Comparison of ENCODE assay signal across 10 cellular contexts in genomic region chr1:153789478-153790148, GRCh38. TPM values are rescaled to one million over a fixed set of nuclear protein-coding genes. Genes with fewer than 3 reads are reported as not detected.
DNase-seq lines count a peak whose midpoint lies in the region; ATAC-seq and TF ChIP-seq lines count a peak whose summit lies in the region.
"Had no signal": no experiment of that assay in that cellular context is flagged by ENCODE, and none has a peak within 500 bp of the region (broad histone marks: within the 10 kb centered on the region; RNA-seq: fewer than 3 reads in every experiment).

No MANE protein-coding gene starts in this region.

- TF ChIP-seq POLR2A in right lobe of liver (IDR thresholded peaks at IDR 0.05) = no peak

- H3K27me3 ChIP-seq in right lobe of liver (no peaks in the 10 kb centered on the region), thymus (ENCODE audit: control insufficient read depth, insufficient read depth) (no peaks in the 10 kb centered on the region), MG63 (no peaks in the 10 kb centered on the region)

- H3K9me3 ChIP-seq in right lobe of liver = no peaks in the 10 kb centered on the region
- H3K9me3 ChIP-seq in thymus (ENCODE audit: control insufficient read depth) = no peaks in the 10 kb centered on the region
- H3K9me3 ChIP-seq in MG63 = no peaks in the 10 kb centered on the region; the same call in 1 of the 2 replicates

- no peak for ATAC-seq in activated naive CD8-positive, alpha-beta T cell treated with anti-CD3 and anti-CD28 coated beads, Interleukin-2, amount 50 U/mL, for 24 hours
- ATAC-seq in right lobe of liver (peak; percentile 88 to 95 (median 94)), HG02763 (IDR thresholded peaks at IDR 0.05; ENCODE audit: unreplicated experiment) (no peak)

- POLR2A ChIA-PET in activated CD4-positive, alpha-beta T cell treated with anti-CD3 and anti-CD28 coated beads, Interleukin-2, amount 10 ng/mL, durations not matched to agents 7 days and 5 days (lab: Charles Lee) = interaction anchor here (0.5 kb wide), 1 partner anchor 169 kb away, joined by 3 read pairs; the partner anchor contains the start of gene CRTC2

- CTCF ChIA-PET in activated CD4-positive, alpha-beta T cell treated with anti-CD3 and anti-CD28 coated beads, Interleukin-2, amount 10 ng/mL, durations not matched to agents 7 days and 5 days (lab: Charles Lee) = interaction anchor here (1.1 to 1.2 kb wide), 2 partner anchors 14 kb away, joined by 3 to 4 read pairs; partner anchors contain the start of gene SLC27A3

- H3K27me3 Mint-ChIP-seq in activated CD4-positive, alpha-beta T cell treated with anti-CD3 and anti-CD28 coated beads, Interleukin-2, amount 10 ng/mL, durations not matched to agents 7 days and 5 days = peaks cover 16% of the 10 kb centered on the region
- H3K27me3 Mint-ChIP-seq in activated naive CD8-positive, alpha-beta T cell treated with anti-CD3 and anti-CD28 coated beads, Interleukin-2, amount 50 U/mL, for 24 hours = peaks cover 3% of the 10 kb centered on the region

- WGBS in right lobe of liver (ENCODE audit: insufficient coverage, low coverage, low lambda C conversion rate, missing lambda C conversion rate) = 25% methylated on average over 17 of the region's 25 CpGs
- WGBS in thymus = 47% methylated on average over 25 of the region's 25 CpGs

- TF ChIP-seq CTCF in right lobe of liver (IDR thresholded peaks at IDR 0.05) = peak in 2 of 4 donors; percentile 17 to 24

- H3K27ac ChIP-seq in right lobe of liver = peak overlapping the region; percentile 34 to 62 (median 55)
- H3K27ac ChIP-seq in thymus (ENCODE audit: low read depth) = peak overlapping the region; percentile 80

- intact Hi-C loops in right lobe of liver (cut with DNase I) = loop anchor here in 1 of 2 donors (10.0 kb wide), 1 partner anchor 135 kb away; the partner anchor contains the start of gene GATAD2B

- H3K36me3 Mint-ChIP-seq in activated CD4-positive, alpha-beta T cell treated with anti-CD3 and anti-CD28 coated beads, Interleukin-2, amount 10 ng/mL, durations not matched to agents 7 days and 5 days (ENCODE audit: low read depth) = no peaks in the 10 kb centered on the region
- no peaks in the 10 kb centered on the region for H3K36me3 Mint-ChIP-seq in activated naive CD8-positive, alpha-beta T cell treated with anti-CD3 and anti-CD28 coated beads, Interleukin-2, amount 50 U/mL, for 24 hours (ENCODE audit: low read depth)

- H3K4me1 Mint-ChIP-seq in activated CD4-positive, alpha-beta T cell treated with anti-CD3 and anti-CD28 coated beads, Interleukin-2, amount 10 ng/mL, durations not matched to agents 7 days and 5 days = peaks cover 43% of the 10 kb centered on the region
- H3K4me1 Mint-ChIP-seq in activated naive CD8-positive, alpha-beta T cell treated with anti-CD3 and anti-CD28 coated beads, Interleukin-2, amount 50 U/mL, for 24 hours = peaks cover 41% of the 10 kb centered on the region

- DNase-seq in activated CD4-positive, alpha-beta T cell treated with anti-CD3 and anti-CD28 coated beads, Interleukin-2, amount 10 ng/mL, durations not matched to agents 7 days and 5 days = no peak
- DNase-seq in activated CD4-positive, alpha-beta T cell treated with anti-CD3 and anti-CD28 coated beads for 1 hour = no peak
- no peak for DNase-seq in activated naive CD8-positive, alpha-beta T cell treated with anti-CD3 and anti-CD28 coated beads, Interleukin-2, amount 50 U/mL, for 24 hours
- peak; percentile 76 to 91 (median 87) for DNase-seq in right lobe of liver
- no peak for DNase-seq in COLO829 (ENCODE audit: low spot score)
- no peak for DNase-seq in MG63
- DNase-seq: NCI-H1694 treated with DMSO at 0.1 percent for 48 hours, trophoblast cell had no signal

- H3K36me3 ChIP-seq in right lobe of liver = no peaks in the 10 kb centered on the region
- H3K36me3 ChIP-seq in thymus (ENCODE audit: control insufficient read depth, insufficient read depth) = no peaks in the 10 kb centered on the region
- no peaks in the 10 kb centered on the region for H3K36me3 ChIP-seq in MG63

- no peaks in the 10 kb centered on the region for H3K9me3 Mint-ChIP-seq in activated CD4-positive, alpha-beta T cell treated with anti-CD3 and anti-CD28 coated beads, Interleukin-2, amount 10 ng/mL, durations not matched to agents 7 days and 5 days
- no peaks in the 10 kb centered on the region for H3K9me3 Mint-ChIP-seq in activated naive CD8-positive, alpha-beta T cell treated with anti-CD3 and anti-CD28 coated beads, Interleukin-2, amount 50 U/mL, for 24 hours

- H3K4me1 ChIP-seq in right lobe of liver (peaks cover 0 to 23% (median 6%) of the 10 kb centered on the region in 4 donors), thymus (ENCODE audit: control insufficient read depth, insufficient read depth, low read length) (peaks cover 16% of the 10 kb centered on the region)

- H3K4me3 ChIP-seq in right lobe of liver = no peak overlapping the region
- H3K4me3 ChIP-seq in thymus (ENCODE audit: low read length) = peak overlapping the region; percentile 24
- H3K4me3 ChIP-seq in MG63 = no peak overlapping the region

- peak overlapping the region; percentile 81 for H3K27ac Mint-ChIP-seq in activated CD4-positive, alpha-beta T cell treated with anti-CD3 and anti-CD28 coated beads, Interleukin-2, amount 10 ng/mL, durations not matched to agents 7 days and 5 days
- peak overlapping the region; percentile 81 for H3K27ac Mint-ChIP-seq in activated naive CD8-positive, alpha-beta T cell treated with anti-CD3 and anti-CD28 coated beads, Interleukin-2, amount 50 U/mL, for 24 hours

- no peak overlapping the region for H3K4me3 Mint-ChIP-seq in activated CD4-positive, alpha-beta T cell treated with anti-CD3 and anti-CD28 coated beads, Interleukin-2, amount 10 ng/mL, durations not matched to agents 7 days and 5 days
- peak overlapping the region; percentile 61 for H3K4me3 Mint-ChIP-seq in activated naive CD8-positive, alpha-beta T cell treated with anti-CD3 and anti-CD28 coated beads, Interleukin-2, amount 50 U/mL, for 24 hours

RNA-seq across cellular contexts. Expression of gene SLC27A3, which starts 14.4 kb away (rescaled TPM):
- total RNA-seq in activated CD4-positive, alpha-beta T cell treated with anti-CD3 and anti-CD28 coated beads, Interleukin-2, amount 10 ng/mL, durations not matched to agents 7 days and 5 days = 10 to 100 TPM; 22.2 to 22.9 TPM
- 10 to 100 TPM; 25.4 to 50.4 (median 36.9) TPM for total RNA-seq in right lobe of liver
- 48.5 TPM for polyA plus RNA-seq in thymus
- 1.3 and 3.3 TPM in 2 replicates for total RNA-seq in MG63 (2014; rRNA removed; shearing (Covaris generic); ENCODE audit: low replicate concordance)

Comparison
In these comparisons a context has a peak if more than half of its experiments do, and no peak if none do; other contexts are left out.
1. DNase-seq: peak in right lobe of liver (3 of 3); none in activated CD4-positive, alpha-beta T cell treated with anti-CD3 and anti-CD28 coated beads, Interleukin-2, amount 10 ng/mL, durations not matched to agents 7 days and 5 days (single experiment), activated CD4-positive, alpha-beta T cell treated with anti-CD3 and anti-CD28 coated beads for 1 hour (single experiment), activated naive CD8-positive, alpha-beta T cell treated with anti-CD3 and anti-CD28 coated beads, Interleukin-2, amount 50 U/mL, for 24 hours (single experiment), COLO829 (single experiment) and MG63 (single experiment).
2. ATAC-seq: peak in right lobe of liver (4 of 4); none in activated naive CD8-positive, alpha-beta T cell treated with anti-CD3 and anti-CD28 coated beads, Interleukin-2, amount 50 U/mL, for 24 hours (single experiment) and HG02763 (single experiment).